Comparison of ENCODE assay signal across 14 cellular contexts in genomic region chr12:97003276-97003675, GRCh38.
"Had no signal": no experiment of that assay in that cellular context is flagged by ENCODE, and none has a peak within 500 bp of the region (broad histone marks: within the 10 kb centered on the region; RNA-seq: fewer than 3 reads in every experiment).

No MANE protein-coding gene starts in this region.

- DNase-seq: IMR-90, Karpas-422, KG1, MG63, NCI-H1436, NCI-H2081 treated with DMSO at 0.1 percent for 48 hours, NCI-H2171 treated with DMSO at 0.1 percent for 48 hours, NCI-H446, NCI-H524 treated with DMSO at 0.1 percent for 48 hours, Right ventricle myocardium superior, RPMI8226, SIG-M5 had no signal

- H3K9me3 ChIP-seq: MG63, SJSA1 had no signal

- H3K4me1 ChIP-seq: SJSA1 had no signal

- H3K36me3 ChIP-seq: MG63, SJSA1 had no signal

- H3K27ac ChIP-seq: SJSA1, SK-N-MC had no signal

- H3K4me3 ChIP-seq: MG63, SJSA1, SK-N-MC had no signal
